Comparison of ENCODE assay signal across 9 cellular contexts in the genomic region with DNA sequence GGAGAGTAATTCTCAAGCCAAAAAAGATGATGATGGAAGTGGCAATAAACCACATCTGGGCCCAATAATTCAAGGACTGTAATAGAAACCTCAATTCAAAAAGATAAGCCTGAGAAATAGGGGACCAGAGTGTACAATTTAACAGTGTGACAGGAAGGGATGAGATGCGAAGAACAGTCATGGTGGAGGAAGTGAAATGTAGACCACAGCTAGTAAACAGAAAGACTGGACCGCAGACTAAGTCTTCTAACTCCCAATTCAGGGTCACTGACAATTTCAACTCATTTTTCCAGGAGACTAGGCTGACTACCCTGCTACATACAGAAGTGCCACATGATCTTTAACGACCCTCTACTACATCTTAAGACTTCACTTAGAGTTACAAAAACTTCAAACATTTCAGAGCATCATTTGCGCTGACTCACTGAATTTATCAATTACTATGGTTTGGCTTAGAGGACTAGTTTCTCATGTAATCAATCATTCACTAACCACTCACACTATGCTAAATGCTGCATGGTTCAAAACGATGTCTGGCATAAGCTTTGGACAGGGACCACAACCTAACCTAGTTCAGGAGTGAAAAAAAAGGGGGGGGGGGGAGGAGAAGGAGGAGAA. TPM values are rescaled to one million over a fixed set of nuclear protein-coding genes. Genes with fewer than 3 reads are reported as not detected.
DNase-seq lines count a peak whose midpoint lies in the region; ATAC-seq lines count a peak whose summit lies in the region.
"Had no signal": no experiment of that assay in that cellular context is flagged by ENCODE, and none has a peak within 500 bp of the region (broad histone marks: within the 10 kb centered on the region; RNA-seq: fewer than 3 reads in every experiment).

No MANE protein-coding gene starts in this region.

- peaks cover 0 to 8% (median 3%) of the 10 kb centered on the region in 3 donors for H3K36me3 Mint-ChIP-seq in CD8-positive, alpha-beta memory T cell
- H3K36me3 Mint-ChIP-seq in activated T-helper 1 cell treated with anti-CD3 and anti-CD28 coated beads, Interleukin-12 subunit alpha, Interleukin-12 subunit beta, Interleukin-2, Interleukin-4 antibody, amounts not matched to agents 30 ng/mL and 10 ng/mL and 1 ng/mL, durations not matched to agents 14 hours and 24 hours and 36 hours (ENCODE audit: low read depth) = peaks cover 12% of the 10 kb centered on the region
- peaks cover 28% of the 10 kb centered on the region for H3K36me3 Mint-ChIP-seq in activated T-helper 2 cell treated with anti-CD3 and anti-CD28 coated beads, Interferon-gamma antibody, Interleukin-2, Interleukin-4, amounts not matched to agents 10 μg/mL and 5 μg/mL and 100 μg/mL, durations not matched to agents 14 hours and 24 hours and 36 hours (ENCODE audit: low read depth)

- peak overlapping the region; percentile 28 to 68 (median 57) for H3K4me3 Mint-ChIP-seq in CD8-positive, alpha-beta memory T cell
- peak overlapping the region; percentile 3 for H3K4me3 Mint-ChIP-seq in activated T-helper 1 cell treated with anti-CD3 and anti-CD28 coated beads, Interleukin-12 subunit alpha, Interleukin-12 subunit beta, Interleukin-2, Interleukin-4 antibody, amounts not matched to agents 30 ng/mL and 10 ng/mL and 1 ng/mL, durations not matched to agents 14 hours and 24 hours and 36 hours
- no peak overlapping the region for H3K4me3 Mint-ChIP-seq in activated T-helper 2 cell treated with anti-CD3 and anti-CD28 coated beads, Interferon-gamma antibody, Interleukin-2, Interleukin-4, amounts not matched to agents 10 μg/mL and 5 μg/mL and 100 μg/mL, durations not matched to agents 14 hours and 24 hours and 36 hours (ENCODE audit: low read depth)

- no peak overlapping the region for H3K4me3 ChIP-seq in CD8-positive, alpha-beta memory T cell (ENCODE audit: low read length)

- H3K27ac ChIP-seq in CD8-positive, alpha-beta memory T cell (ENCODE audit: low read depth, low read length) = no peak overlapping the region

- ATAC-seq in GM19452 (IDR thresholded peaks at IDR 0.05; ENCODE audit: unreplicated experiment) = peak; percentile 93
- ATAC-seq in HG03103 (IDR thresholded peaks at IDR 0.05; ENCODE audit: low read depth, unreplicated experiment) = peak; percentile 65

- H3K27me3 Mint-ChIP-seq in CD8-positive, alpha-beta memory T cell = no peaks in the 10 kb centered on the region
- H3K27me3 Mint-ChIP-seq in activated T-helper 1 cell treated with anti-CD3 and anti-CD28 coated beads, Interleukin-12 subunit alpha, Interleukin-12 subunit beta, Interleukin-2, Interleukin-4 antibody, amounts not matched to agents 30 ng/mL and 10 ng/mL and 1 ng/mL, durations not matched to agents 14 hours and 24 hours and 36 hours (ENCODE audit: insufficient read depth) = no peaks in the 10 kb centered on the region
- H3K27me3 Mint-ChIP-seq in activated T-helper 2 cell treated with anti-CD3 and anti-CD28 coated beads, Interferon-gamma antibody, Interleukin-2, Interleukin-4, amounts not matched to agents 10 μg/mL and 5 μg/mL and 100 μg/mL, durations not matched to agents 14 hours and 24 hours and 36 hours (ENCODE audit: low read depth) = no peaks in the 10 kb centered on the region

- H3K27me3 ChIP-seq in CD8-positive, alpha-beta memory T cell (ENCODE audit: insufficient read depth, low read length, poor library complexity, severe bottlenecking) = no peaks in the 10 kb centered on the region

- DNase-seq in CD8-positive, alpha-beta memory T cell = no peak
- no peak for DNase-seq in activated T-helper 1 cell treated with anti-CD3 and anti-CD28 coated beads, Interleukin-12 subunit alpha, Interleukin-12 subunit beta, Interleukin-2, Interleukin-4 antibody, amounts not matched to agents 30 ng/mL and 10 ng/mL and 1 ng/mL, durations not matched to agents 14 hours and 24 hours and 36 hours (ENCODE audit: low spot score)
- no peak for DNase-seq in activated T-helper 2 cell treated with anti-CD3 and anti-CD28 coated beads, Interferon-gamma antibody, Interleukin-2, Interleukin-4, amounts not matched to agents 10 μg/mL and 5 μg/mL and 100 μg/mL, durations not matched to agents 14 hours and 24 hours and 36 hours (ENCODE audit: low spot score)
- DNase-seq in GM19240 (ENCODE audit: insufficient read length, low spot score) = no peak
- DNase-seq in anterior cingulate cortex (lab: John Stamatoyannopoulos, UW) = no peak
- no peak for DNase-seq in HPDE6-E6E7 (ENCODE audit: extremely low spot score)
- DNase-seq: NCI-H146 had no signal

- intact Hi-C loops in activated T-helper 1 cell treated with anti-CD3 and anti-CD28 coated beads, Interleukin-12 subunit alpha, Interleukin-12 subunit beta, Interleukin-2, Interleukin-4 antibody, amounts not matched to agents 30 ng/mL and 10 ng/mL and 1 ng/mL, durations not matched to agents 14 hours and 24 hours and 36 hours (cut with micrococcal nuclease) = loop anchor here (1.0 kb wide), 1 partner anchor 8 kb away; no protein-coding TSS in a partner anchor
- intact Hi-C loops in activated T-helper 2 cell treated with anti-CD3 and anti-CD28 coated beads, Interferon-gamma antibody, Interleukin-2, Interleukin-4, amounts not matched to agents 10 μg/mL and 5 μg/mL and 100 μg/mL, durations not matched to agents 14 hours and 24 hours and 36 hours (cut with micrococcal nuclease) = no loop called here

- no peaks in the 10 kb centered on the region for H3K9me3 ChIP-seq in CD8-positive, alpha-beta memory T cell (ENCODE audit: low read length)

- H3K27ac Mint-ChIP-seq in CD8-positive, alpha-beta memory T cell = peak overlapping the region in 5 of 8 donors; percentile 48 to 86 (median 53)
- H3K27ac Mint-ChIP-seq in activated T-helper 1 cell treated with anti-CD3 and anti-CD28 coated beads, Interleukin-12 subunit alpha, Interleukin-12 subunit beta, Interleukin-2, Interleukin-4 antibody, amounts not matched to agents 30 ng/mL and 10 ng/mL and 1 ng/mL, durations not matched to agents 14 hours and 24 hours and 36 hours = no peak overlapping the region
- no peak overlapping the region for H3K27ac Mint-ChIP-seq in activated T-helper 2 cell treated with anti-CD3 and anti-CD28 coated beads, Interferon-gamma antibody, Interleukin-2, Interleukin-4, amounts not matched to agents 10 μg/mL and 5 μg/mL and 100 μg/mL, durations not matched to agents 14 hours and 24 hours and 36 hours

- H3K4me1 Mint-ChIP-seq in CD8-positive, alpha-beta memory T cell = peaks cover 94 to 100% (median 98%) of the 10 kb centered on the region in 3 donors
- peaks cover 72% of the 10 kb centered on the region for H3K4me1 Mint-ChIP-seq in activated T-helper 1 cell treated with anti-CD3 and anti-CD28 coated beads, Interleukin-12 subunit alpha, Interleukin-12 subunit beta, Interleukin-2, Interleukin-4 antibody, amounts not matched to agents 30 ng/mL and 10 ng/mL and 1 ng/mL, durations not matched to agents 14 hours and 24 hours and 36 hours (ENCODE audit: low read depth)
- H3K4me1 Mint-ChIP-seq in activated T-helper 2 cell treated with anti-CD3 and anti-CD28 coated beads, Interferon-gamma antibody, Interleukin-2, Interleukin-4, amounts not matched to agents 10 μg/mL and 5 μg/mL and 100 μg/mL, durations not matched to agents 14 hours and 24 hours and 36 hours (ENCODE audit: low read depth) = peaks cover 58% of the 10 kb centered on the region

- POLR2A ChIA-PET in CD8-positive, alpha-beta memory T cell (lab: Charles Lee) = interaction anchor here (0.6 to 1.3 kb wide), 2 partner anchors 10 to 76 kb away, joined by 3 to 4 read pairs; no protein-coding TSS in a partner anchor

- no peaks in the 10 kb centered on the region for H3K9me3 Mint-ChIP-seq in CD8-positive, alpha-beta memory T cell
- no peaks in the 10 kb centered on the region for H3K9me3 Mint-ChIP-seq in activated T-helper 1 cell treated with anti-CD3 and anti-CD28 coated beads, Interleukin-12 subunit alpha, Interleukin-12 subunit beta, Interleukin-2, Interleukin-4 antibody, amounts not matched to agents 30 ng/mL and 10 ng/mL and 1 ng/mL, durations not matched to agents 14 hours and 24 hours and 36 hours
- H3K9me3 Mint-ChIP-seq in activated T-helper 2 cell treated with anti-CD3 and anti-CD28 coated beads, Interferon-gamma antibody, Interleukin-2, Interleukin-4, amounts not matched to agents 10 μg/mL and 5 μg/mL and 100 μg/mL, durations not matched to agents 14 hours and 24 hours and 36 hours = no peaks in the 10 kb centered on the region

- H3K36me3 ChIP-seq in CD8-positive, alpha-beta memory T cell (ENCODE audit: insufficient read depth, low read length) = no peaks in the 10 kb centered on the region

- CTCF ChIA-PET in CD8-positive, alpha-beta memory T cell (lab: Charles Lee) = interaction anchor here (1.3 kb wide), 1 partner anchor 108 kb away, joined by 3 read pairs; no protein-coding TSS in a partner anchor

- peaks cover 89% of the 10 kb centered on the region for H3K4me1 ChIP-seq in CD8-positive, alpha-beta memory T cell (ENCODE audit: insufficient read depth, low read length)

RNA-seq across cellular contexts. Expression of gene CUL3, which starts 9.0 kb away (rescaled TPM):
- 100 to 1,000 TPM; 100 to 104 TPM for total RNA-seq in CD8-positive, alpha-beta memory T cell
- 58.1 TPM for polyA plus RNA-seq in CD8-positive, alpha-beta memory T cell
- total RNA-seq in activated T-helper 1 cell treated with anti-CD3 and anti-CD28 coated beads, Interleukin-12 subunit alpha, Interleukin-12 subunit beta, Interleukin-2, Interleukin-4 antibody, amounts not matched to agents 30 ng/mL and 10 ng/mL and 1 ng/mL, durations not matched to agents 14 hours and 24 hours and 36 hours = 97.1 and 103 TPM in 2 replicates
- 79.6 and 89.8 TPM in 2 replicates for total RNA-seq in activated T-helper 2 cell treated with anti-CD3 and anti-CD28 coated beads, Interferon-gamma antibody, Interleukin-2, Interleukin-4, amounts not matched to agents 10 μg/mL and 5 μg/mL and 100 μg/mL, durations not matched to agents 14 hours and 24 hours and 36 hours

Comparison
In these comparisons a context has a peak if more than half of its experiments do, and no peak if none do; other contexts are left out.
1. H3K27ac Mint-ChIP-seq: peak in CD8-positive, alpha-beta memory T cell (5 of 8); none in activated T-helper 1 cell treated with anti-CD3 and anti-CD28 coated beads, Interleukin-12 subunit alpha, Interleukin-12 subunit beta, Interleukin-2, Interleukin-4 antibody, amounts not matched to agents 30 ng/mL and 10 ng/mL and 1 ng/mL, durations not matched to agents 14 hours and 24 hours and 36 hours (single experiment) and activated T-helper 2 cell treated with anti-CD3 and anti-CD28 coated beads, Interferon-gamma antibody, Interleukin-2, Interleukin-4, amounts not matched to agents 10 μg/mL and 5 μg/mL and 100 μg/mL, durations not matched to agents 14 hours and 24 hours and 36 hours (single experiment).